ENCODE assay signal across 24 cellular contexts in the genomic region with DNA sequence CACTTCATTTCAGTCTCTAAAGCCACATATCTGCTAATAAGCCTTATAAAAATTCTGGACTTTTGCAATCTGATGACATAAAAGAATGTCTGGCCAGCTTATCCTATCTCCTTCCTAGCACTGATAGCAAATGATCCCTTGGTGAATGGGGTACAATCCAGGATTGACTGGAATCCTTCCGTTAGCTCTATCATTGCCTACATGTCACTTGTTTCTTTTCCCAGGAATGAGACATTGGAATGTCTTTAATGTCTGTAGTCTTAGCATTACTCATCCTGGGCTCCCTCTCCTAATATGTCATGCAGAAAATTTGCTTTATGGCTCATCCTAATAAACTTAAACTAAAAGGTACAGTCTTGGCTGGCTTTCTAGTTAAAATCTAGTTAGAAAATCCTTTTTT. TPM values are rescaled to one million over a fixed set of nuclear protein-coding genes. Genes with fewer than 3 reads are reported as not detected.
DNase-seq lines count a peak whose midpoint lies in the region; ATAC-seq, FAIRE-seq and TF ChIP-seq lines count a peak whose summit lies in the region.
"Had no signal": no experiment of that assay in that cellular context is flagged by ENCODE, and none has a peak within 500 bp of the region (broad histone marks: within the 10 kb centered on the region; RNA-seq: fewer than 3 reads in every experiment).

No MANE protein-coding gene starts in this region.

- ATAC-seq in aorta (ENCODE audit: low FRiP score) (no peak), upper lobe of right lung (no peak)
- ATAC-seq: stimulated activated naive CD8-positive, alpha-beta T cell treated with anti-CD3 and anti-CD28 coated beads, Interleukin-15, Interleukin-2, amounts not matched to agents 100 U/mL and 50 U/mL, for 24 hours had no signal

- no peaks in the 10 kb centered on the region for H3K36me3 ChIP-seq in mesenchymal stem cell (ENCODE audit: control insufficient read depth in 1 of 2, insufficient read depth in 2 of 2, low read depth in 1 of 2, low read length in 2 of 2)
- no peaks in the 10 kb centered on the region for H3K36me3 ChIP-seq in aorta (ENCODE audit: control insufficient read depth in 1 of 2, insufficient read depth in 2 of 2, low read length in 1 of 2)
- no peaks in the 10 kb centered on the region for H3K36me3 ChIP-seq in kidney (ENCODE audit: control insufficient read depth in 1 of 2, insufficient read depth in 2 of 2, low read length in 2 of 2)
- H3K36me3 ChIP-seq in upper lobe of right lung, result no peaks in the 10 kb centered on the region

- no peak overlapping the region for H3K23ac ChIP-seq in mesenchymal stem cell (ENCODE audit: low read length in 2 of 2)

- H3K4ac ChIP-seq in mesenchymal stem cell (ENCODE audit: low read depth in 1 of 2, low read length in 2 of 2), result no peak overlapping the region

- H3K4me3 Mint-ChIP-seq in HFFc6, result peak overlapping the region; percentile 14
- H3K4me3 Mint-ChIP-seq: memory B cell, type B pancreatic cell had no signal

- no peaks in the 10 kb centered on the region for H3K27me3 Mint-ChIP-seq in HFFc6 (ENCODE audit: insufficient read depth)
- H3K27me3 Mint-ChIP-seq: memory B cell, type B pancreatic cell had no signal

- H3K36me3 Mint-ChIP-seq in HFFc6 (ENCODE audit: low read depth), result peaks cover 4% of the 10 kb centered on the region; the same call in 1 of the 2 replicates
- H3K36me3 Mint-ChIP-seq: memory B cell, type B pancreatic cell had no signal

- no peak overlapping the region for H2AK5ac ChIP-seq in mesenchymal stem cell (ENCODE audit: low read length, severe bottlenecking)

- intact Hi-C loops in aorta (cut with DNase I), result no loop called here
- intact Hi-C loops in kidney (cut with DNase I), result no loop called here
- intact Hi-C loops in upper lobe of right lung (cut with DNase I), result no loop called here

- H3K9me3 ChIP-seq in mesenchymal stem cell (ENCODE audit: control insufficient read depth, low read length), result no peaks in the 10 kb centered on the region
- H3K9me3 ChIP-seq in aorta (ENCODE audit: control insufficient read depth, low read length), result no peaks in the 10 kb centered on the region
- H3K9me3 ChIP-seq in kidney (ENCODE audit: control insufficient read depth in 1 of 2, low read length in 2 of 2), result no peaks in the 10 kb centered on the region
- H3K9me3 ChIP-seq in upper lobe of right lung, result no peaks in the 10 kb centered on the region

- DNase-seq in ACHN (peak; percentile 29), HFFc6 (peak; percentile 86), amniotic stem cell (lab: John Stamatoyannopoulos, UW) (peak; percentile 3), mesenchymal stem cell (peak; percentile 34), aorta (no peak), kidney (no peak), upper lobe of right lung (no peak), activated gamma-delta T cell (lab: John Stamatoyannopoulos, UW) (no peak)
- DNase-seq: activated CD4-positive, alpha-beta T cell treated with anti-CD3 and anti-CD28 coated beads for 1 hour; activated effector memory CD4-positive, alpha-beta T cell treated with Interleukin-2 at 50 U/mL for 16 hours; amygdala; GF-D8; NCI-H1092 treated with DMSO at 0.1 percent for 48 hours; NCI-H2081 treated with DMSO at 0.1 percent for 48 hours; NCI-H526; stimulated activated CD4-positive, alpha-beta T cell treated with anti-CD3 and anti-CD28 coated beads, Interleukin-15, amount 100 ng/mL, for 24 hours; stimulated activated naive CD8-positive, alpha-beta T cell treated with anti-CD3 and anti-CD28 coated beads, Interleukin-15, Interleukin-2, amounts not matched to agents 100 U/mL and 50 U/mL, for 24 hours; T1000 had no signal

- H3K9me3 Mint-ChIP-seq in HFFc6, result peaks cover 4% of the 10 kb centered on the region; the same call in 1 of the 2 replicates

- H3K4me3 ChIP-seq in mesenchymal stem cell (ENCODE audit: insufficient read depth in 1 of 2, low read depth in 1 of 2, low read length in 2 of 2) (no peak overlapping the region), aorta (ENCODE audit: low read length in 2 of 2) (no peak overlapping the region), kidney (ENCODE audit: low read length in 2 of 2) (no peak overlapping the region), upper lobe of right lung (no peak overlapping the region)

- TF ChIP-seq CTCF in HFFc6 (IDR thresholded peaks at IDR 0.05) (no peak), kidney (IDR thresholded peaks at IDR 0.05; ENCODE audit: borderline replicate concordance, extremely low read depth, insufficient read depth) (no peak), upper lobe of right lung (IDR thresholded peaks at IDR 0.05) (no peak)

- H4K8ac ChIP-seq in mesenchymal stem cell (ENCODE audit: low read length), result no peak overlapping the region

- no peak overlapping the region for H2BK5ac ChIP-seq in mesenchymal stem cell (ENCODE audit: low read depth, low read length, poor library complexity, severe bottlenecking)

- H3K4me1 ChIP-seq in mesenchymal stem cell (ENCODE audit: control insufficient read depth, insufficient read depth, low read depth, low read length) (no peaks in the 10 kb centered on the region), aorta (ENCODE audit: control insufficient read depth in 1 of 2, insufficient read depth in 2 of 2, low read length in 2 of 2) (no peaks in the 10 kb centered on the region), kidney (ENCODE audit: control insufficient read depth in 1 of 2, insufficient read depth in 1 of 2, low read depth in 1 of 2, low read length in 2 of 2) (no peaks in the 10 kb centered on the region), upper lobe of right lung (no peaks in the 10 kb centered on the region)

- peak overlapping the region; percentile 75 for H3K27ac Mint-ChIP-seq in HFFc6
- H3K27ac Mint-ChIP-seq: memory B cell, type B pancreatic cell had no signal

- no peak overlapping the region for H3K18ac ChIP-seq in mesenchymal stem cell (ENCODE audit: low read depth in 1 of 2, low read length in 2 of 2)

- in situ Hi-C loops in ACHN (cut with HindIII; ENCODE audit: low pct_ligation_motif_present, low pct_unique_long_range_greater_than_20kb, low sequenced_read_pairs), result no loop called here

- H3K27ac ChIP-seq in mesenchymal stem cell (ENCODE audit: low read length, poor library complexity, severe bottlenecking), result peak overlapping the region; percentile 0
- no peak overlapping the region for H3K27ac ChIP-seq in aorta (ENCODE audit: low read depth in 1 of 2, low read length in 2 of 2)
- H3K27ac ChIP-seq in kidney (ENCODE audit: low read depth in 2 of 2, low read length in 2 of 2), result no peak overlapping the region
- no peak overlapping the region for H3K27ac ChIP-seq in upper lobe of right lung
- H3K27ac ChIP-seq: epithelial cell of prostate had no signal

- no peaks in the 10 kb centered on the region for H3K27me3 ChIP-seq in mesenchymal stem cell (ENCODE audit: control insufficient read depth in 1 of 2, insufficient read depth in 1 of 2, low read length in 2 of 2)
- H3K27me3 ChIP-seq in aorta (ENCODE audit: control insufficient read depth in 1 of 2, insufficient read depth in 2 of 2, low read length in 1 of 2), result no peaks in the 10 kb centered on the region
- no peaks in the 10 kb centered on the region for H3K27me3 ChIP-seq in upper lobe of right lung

- H2AFZ ChIP-seq in mesenchymal stem cell (ENCODE audit: low read depth, low read length), result no peak overlapping the region

- H3K14ac ChIP-seq in mesenchymal stem cell (ENCODE audit: low read length in 2 of 2), result no peak overlapping the region

- H3K4me1 Mint-ChIP-seq in HFFc6 (ENCODE audit: low read depth), result peaks cover 28% of the 10 kb centered on the region
- H3K4me1 Mint-ChIP-seq: memory B cell had no signal

- no peak overlapping the region for H2BK120ac ChIP-seq in mesenchymal stem cell (ENCODE audit: low read depth, low read length)

- no peak overlapping the region for H4K91ac ChIP-seq in mesenchymal stem cell (ENCODE audit: low read length)

- H3K9ac ChIP-seq in mesenchymal stem cell (ENCODE audit: low read length) (no peak overlapping the region), kidney (ENCODE audit: low read length in 2 of 2) (no peak overlapping the region)

- H2BK12ac ChIP-seq in mesenchymal stem cell (ENCODE audit: low read length in 2 of 2), result no peak overlapping the region

- H3K4me2 ChIP-seq in mesenchymal stem cell (ENCODE audit: low read length, poor library complexity, severe bottlenecking), result no peak overlapping the region

- no peak for FAIRE-seq in kidney (lab: Jason Lieb, UNC)
- FAIRE-seq: colon, H1 had no signal

- H2BK15ac ChIP-seq in mesenchymal stem cell (ENCODE audit: low read depth, poor library complexity, severe bottlenecking), result no peak overlapping the region

- WGBS in mesenchymal stem cell, result no CpG with 5 or more reads among the region's 1 CpG
- WGBS in aorta, 2 donors, result 56 to 57% methylated on average over 1 of the region's 1 CpG

- H3K79me1 ChIP-seq in mesenchymal stem cell (replicated peaks; ENCODE audit: low read length, poor library complexity, severe bottlenecking), result no peaks in the 10 kb centered on the region

RNA-seq across cellular contexts. Expression of a gene that starts 14.8 kb away (rescaled TPM):
- total RNA-seq in HFFc6 (2021; fragmentation: NEBNext Ultra II Directional; extraction: Animal tissue kit (Norgen Biotek cat#: 25700)), result 1 to 10 TPM in 2 of 6 experiments, under 1 TPM in 4; 0.61 to 2.9 (median 0.67) TPM
- 0.93 TPM for polyA plus RNA-seq in mesenchymal stem cell (2013, experiment 1 of 2)
- 0.95 TPM for polyA plus RNA-seq in mesenchymal stem cell (2013, experiment 2 of 2)
- total RNA-seq in aorta (1 to 10 TPM; 3.0 to 3.9 TPM), kidney (3.0 TPM), upper lobe of right lung (0.98 TPM)
- polyA plus RNA-seq in aorta (under 1 TPM; 0.23 to 0.63 TPM), kidney (ENCODE audit: insufficient read depth, low read depth, low replicate concordance) (0.47 TPM)
- polyA plus RNA-seq: neural cell had no signal

Comparison
In these comparisons a context has a peak if more than half of its experiments do, and no peak if none do; other contexts are left out.
1. DNase-seq: peak in ACHN (single experiment), HFFc6 (single experiment), amniotic stem cell (single experiment) and mesenchymal stem cell (single experiment); none in aorta (0 of 2), kidney (single experiment), upper lobe of right lung (single experiment) and activated gamma-delta T cell (single experiment).